Comparison of ENCODE assay signal across 12 cellular contexts in the genomic region with DNA sequence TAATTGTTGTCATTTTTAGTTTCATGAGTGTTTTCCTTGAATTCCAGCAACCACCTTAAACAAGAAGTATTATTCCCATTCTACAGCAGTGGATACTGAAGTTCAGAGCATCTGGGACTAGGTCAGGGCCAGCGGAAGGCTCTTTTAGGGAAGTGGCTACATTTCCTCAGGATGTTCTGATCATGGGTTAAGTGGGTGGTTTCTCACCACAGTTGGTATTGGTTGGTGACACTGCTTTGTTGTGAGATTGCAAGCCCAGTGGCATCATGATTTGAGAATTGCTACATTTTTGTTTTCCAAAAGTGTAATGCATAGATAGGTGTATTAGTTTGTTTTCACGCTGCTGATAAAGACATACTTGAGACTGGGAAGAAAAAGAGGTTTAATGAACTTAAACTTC. TPM values are rescaled to one million over a fixed set of nuclear protein-coding genes. Genes with fewer than 3 reads are reported as not detected.
DNase-seq lines count a peak whose midpoint lies in the region; ATAC-seq and TF ChIP-seq lines count a peak whose summit lies in the region.
"Had no signal": no experiment of that assay in that cellular context is flagged by ENCODE, and none has a peak within 500 bp of the region (broad histone marks: within the 10 kb centered on the region; RNA-seq: fewer than 3 reads in every experiment).

No MANE protein-coding gene starts in this region.

- peaks cover 0 to 8% (median 3%) of the 10 kb centered on the region in 3 donors for H3K36me3 Mint-ChIP-seq in naive thymus-derived CD8-positive, alpha-beta T cell
- peaks cover 3 to 9% of the 10 kb centered on the region in 2 donors for H3K36me3 Mint-ChIP-seq in activated T-cell treated with anti-CD3 and anti-CD28 coated beads, Interleukin-2, amount 50 U/mL, for 72 hours (ENCODE audit: insufficient read depth in 2 of 2)

- H3K4me3 ChIP-seq in DND-41 (ENCODE audit: low read depth in 1 of 2, low read length in 2 of 2): no peak overlapping the region
- no peak overlapping the region for H3K4me3 ChIP-seq in Peyer's patch
- H3K4me3 ChIP-seq: tibial nerve had no signal

- peaks cover 90% of the 10 kb centered on the region for H3K79me2 ChIP-seq in DND-41 (ENCODE audit: insufficient read depth, low read length)

- peak overlapping the region in 6 of 10 donors; percentile 2 to 50 (median 17) for H3K4me3 Mint-ChIP-seq in naive thymus-derived CD8-positive, alpha-beta T cell
- H3K4me3 Mint-ChIP-seq in activated T-cell treated with anti-CD3 and anti-CD28 coated beads, Interleukin-2, amount 50 U/mL, for 72 hours: peak overlapping the region in 1 of 2 donors; percentile 2

- ATAC-seq in DND-41 (ENCODE audit: insufficient read depth, low read depth) (peak; percentile 66), GM21447 (IDR thresholded peaks at IDR 0.05; ENCODE audit: unreplicated experiment) (peak; percentile 61)
- peak in 1 of 2 donors; percentile 40 for ATAC-seq in naive thymus-derived CD8-positive, alpha-beta T cell
- ATAC-seq in activated T-cell treated with anti-CD3 and anti-CD28 coated beads, Interleukin-2, amount 50 U/mL, for 72 hours (replicated peaks in 1 of 2): no peak

- H3K27me3 Mint-ChIP-seq in naive thymus-derived CD8-positive, alpha-beta T cell: no peaks in the 10 kb centered on the region
- no peaks in the 10 kb centered on the region for H3K27me3 Mint-ChIP-seq in activated T-cell treated with anti-CD3 and anti-CD28 coated beads, Interleukin-2, amount 50 U/mL, for 72 hours (ENCODE audit: low read depth)

- H3K9me3 ChIP-seq in DND-41 (ENCODE audit: insufficient read depth, low read length, severe bottlenecking) (no peaks in the 10 kb centered on the region), Peyer's patch (no peaks in the 10 kb centered on the region)

- peak overlapping the region in 6 of 10 donors; percentile 21 to 78 (median 56) for H3K27ac Mint-ChIP-seq in naive thymus-derived CD8-positive, alpha-beta T cell
- H3K27ac Mint-ChIP-seq in activated T-cell treated with anti-CD3 and anti-CD28 coated beads, Interleukin-2, amount 50 U/mL, for 72 hours: no peak overlapping the region

- H3K36me3 ChIP-seq in DND-41 (ENCODE audit: insufficient read depth, low read length): peaks cover 4% of the 10 kb centered on the region; the same call in 1 of the 2 replicates
- H3K36me3 ChIP-seq in Peyer's patch: no peaks in the 10 kb centered on the region
- H3K36me3 ChIP-seq: tibial nerve had no signal

- H3K27ac ChIP-seq in DND-41 (ENCODE audit: low read length): no peak overlapping the region
- H3K27ac ChIP-seq in Peyer's patch: no peak overlapping the region
- H3K27ac ChIP-seq: VCaP had no signal

- no peak for TF ChIP-seq CTCF in DND-41 (IDR thresholded peaks at IDR 0.05; ENCODE audit: borderline replicate concordance, extremely low read depth, low read length, poor library complexity, severe bottlenecking)
- TF ChIP-seq CTCF in Peyer's patch (IDR thresholded peaks at IDR 0.05): no peak

- no peak for DNase-seq in DND-41
- peak; percentile 14 for DNase-seq in UCSD-AML1 (lab: John Stamatoyannopoulos, UW; ENCODE audit: unreplicated experiment)
- DNase-seq in naive thymus-derived CD8-positive, alpha-beta T cell: no peak
- no peak for DNase-seq in HuH-7.5 (ENCODE audit: low spot score)
- no peak for DNase-seq in activated T-cell treated with anti-CD3 and anti-CD28 coated beads, Interleukin-2, amount 50 U/mL, for 72 hours
- DNase-seq in Peyer's patch: no peak
- DNase-seq: anterior cingulate cortex, MM.1S, NCI-H345 had no signal

- H3K4me1 ChIP-seq in DND-41 (ENCODE audit: insufficient read depth, low read length) (peaks cover 37% of the 10 kb centered on the region), Peyer's patch (peaks cover 0 to 20% (median 0%) of the 10 kb centered on the region in 4 donors)

- POLR2A ChIA-PET in naive thymus-derived CD8-positive, alpha-beta T cell (lab: Charles Lee): interaction anchor here (1.0 kb wide), 1 partner anchor 29 kb away, joined by 3 read pairs; no protein-coding TSS in a partner anchor

- no peak overlapping the region for H3K9ac ChIP-seq in DND-41 (ENCODE audit: low read depth, low read length)

- H3K9me3 Mint-ChIP-seq in naive thymus-derived CD8-positive, alpha-beta T cell: peaks cover 0 to 5% (median 0%) of the 10 kb centered on the region in 9 donors
- H3K9me3 Mint-ChIP-seq in activated T-cell treated with anti-CD3 and anti-CD28 coated beads, Interleukin-2, amount 50 U/mL, for 72 hours: peaks cover 0 to 3% of the 10 kb centered on the region in 2 donors

- H3K27me3 ChIP-seq in DND-41 (ENCODE audit: insufficient read depth, low read length, poor library complexity) (no peaks in the 10 kb centered on the region), Peyer's patch (no peaks in the 10 kb centered on the region)
- H3K27me3 ChIP-seq: tibial nerve had no signal

- H3K4me1 Mint-ChIP-seq in naive thymus-derived CD8-positive, alpha-beta T cell: peaks cover 30 to 62% (median 41%) of the 10 kb centered on the region in 4 donors
- H3K4me1 Mint-ChIP-seq in activated T-cell treated with anti-CD3 and anti-CD28 coated beads, Interleukin-2, amount 50 U/mL, for 72 hours (ENCODE audit: low read depth): peaks cover 38% of the 10 kb centered on the region

- H2AFZ ChIP-seq in DND-41 (ENCODE audit: low read depth, low read length): no peak overlapping the region

- TF ChIP-seq POLR2A in Peyer's patch (IDR thresholded peaks at IDR 0.05): no peak

- H4K20me1 ChIP-seq in DND-41 (ENCODE audit: insufficient read depth, low read length): peaks cover 38% of the 10 kb centered on the region

- H3K4me2 ChIP-seq in DND-41 (ENCODE audit: insufficient read depth, low read length): no peak overlapping the region

RNA-seq across cellular contexts. Expression of a gene that starts 47.1 kb away (rescaled TPM):
- total RNA-seq in naive thymus-derived CD8-positive, alpha-beta T cell: 100 to 1,000 TPM; 113 to 116 TPM
- polyA plus RNA-seq in naive thymus-derived CD8-positive, alpha-beta T cell: 10 to 100 TPM; 15.7 to 25.9 (median 16.1) TPM
- 10 to 100 TPM; 32.3 to 48.8 TPM for total RNA-seq in activated T-cell treated with anti-CD3 and anti-CD28 coated beads, Interleukin-2, amount 50 U/mL, for 72 hours
- 100 to 1,000 TPM; 106 to 243 (median 153) TPM for total RNA-seq in Peyer's patch

Comparison
In these comparisons a context has a peak if more than half of its experiments do, and no peak if none do; other contexts are left out.
1. ATAC-seq: peak in DND-41 (single experiment) and GM21447 (single experiment); none in activated T-cell treated with anti-CD3 and anti-CD28 coated beads, Interleukin-2, amount 50 U/mL, for 72 hours (0 of 2).